ENCODE assay signal across 11 cellular contexts in genomic region chr16:87375426-87376135, GRCh38. TPM values are rescaled to one million over a fixed set of nuclear protein-coding genes. Genes with fewer than 3 reads are reported as not detected.
DNase-seq lines count a peak whose midpoint lies in the region; ATAC-seq and TF ChIP-seq lines count a peak whose summit lies in the region.
"Had no signal": no experiment of that assay in that cellular context is flagged by ENCODE, and none has a peak within 500 bp of the region (broad histone marks: within the 10 kb centered on the region; RNA-seq: fewer than 3 reads in every experiment).

No MANE protein-coding gene starts in this region.

- peaks cover 0 to 13% of the 10 kb centered on the region in 2 donors for H3K4me1 ChIP-seq in left lung
- peaks cover 79% of the 10 kb centered on the region for H3K4me1 ChIP-seq in vagina

- H3K27ac Mint-ChIP-seq in stimulated activated naive CD8-positive, alpha-beta T cell treated with anti-CD3 and anti-CD28 coated beads, Interleukin-15, Interleukin-2, amounts not matched to agents 100 ng/mL and 50 ng/mL, for 24 hours, result peak overlapping the region; percentile 13
- H3K27ac Mint-ChIP-seq in activated CD4-positive, alpha-beta memory T cell treated with anti-CD3 and anti-CD28 coated beads, Interleukin-2, amount 10 ng/mL, durations not matched to agents 7 days and 5 days, result no peak overlapping the region
- H3K27ac Mint-ChIP-seq: natural killer cell had no signal

- peak overlapping the region; percentile 7 to 8 for H3K27ac ChIP-seq in coronary artery
- no peak overlapping the region for H3K27ac ChIP-seq in left lung
- H3K27ac ChIP-seq in vagina, result peak overlapping the region; percentile 34

- no peak for ATAC-seq in stimulated activated naive CD8-positive, alpha-beta T cell treated with anti-CD3 and anti-CD28 coated beads, Interleukin-15, Interleukin-2, amounts not matched to agents 100 U/mL and 50 U/mL, for 24 hours
- ATAC-seq in left lung (peak; percentile 36), GM18517 (IDR thresholded peaks at IDR 0.05; ENCODE audit: unreplicated experiment) (no peak)
- ATAC-seq: natural killer cell had no signal

- H3K4me3 Mint-ChIP-seq in stimulated activated naive CD8-positive, alpha-beta T cell treated with anti-CD3 and anti-CD28 coated beads, Interleukin-15, Interleukin-2, amounts not matched to agents 100 ng/mL and 50 ng/mL, for 24 hours, result no peak overlapping the region
- H3K4me3 Mint-ChIP-seq in activated CD4-positive, alpha-beta memory T cell treated with anti-CD3 and anti-CD28 coated beads, Interleukin-2, amount 10 ng/mL, durations not matched to agents 7 days and 5 days, result no peak overlapping the region
- H3K4me3 Mint-ChIP-seq: natural killer cell had no signal

- intact Hi-C loops in left lung (cut with DNase I) (no loop called here), vagina (cut with DNase I) (no loop called here)

- no peaks in the 10 kb centered on the region for H3K27me3 Mint-ChIP-seq in stimulated activated naive CD8-positive, alpha-beta T cell treated with anti-CD3 and anti-CD28 coated beads, Interleukin-15, Interleukin-2, amounts not matched to agents 100 ng/mL and 50 ng/mL, for 24 hours
- no peaks in the 10 kb centered on the region for H3K27me3 Mint-ChIP-seq in activated CD4-positive, alpha-beta memory T cell treated with anti-CD3 and anti-CD28 coated beads, Interleukin-2, amount 10 ng/mL, durations not matched to agents 7 days and 5 days

- peak overlapping the region; percentile 2 for H3K4me3 ChIP-seq in coronary artery
- no peak overlapping the region for H3K4me3 ChIP-seq in left lung
- no peak overlapping the region for H3K4me3 ChIP-seq in vagina

- H3K27me3 ChIP-seq in left lung (no peaks in the 10 kb centered on the region), vagina (no peaks in the 10 kb centered on the region)

- peaks cover 28% of the 10 kb centered on the region for H3K36me3 Mint-ChIP-seq in stimulated activated naive CD8-positive, alpha-beta T cell treated with anti-CD3 and anti-CD28 coated beads, Interleukin-15, Interleukin-2, amounts not matched to agents 100 ng/mL and 50 ng/mL, for 24 hours (ENCODE audit: low read depth)
- peaks cover 8% of the 10 kb centered on the region for H3K36me3 Mint-ChIP-seq in activated CD4-positive, alpha-beta memory T cell treated with anti-CD3 and anti-CD28 coated beads, Interleukin-2, amount 10 ng/mL, durations not matched to agents 7 days and 5 days (ENCODE audit: low read depth)
- H3K36me3 Mint-ChIP-seq: natural killer cell had no signal

- POLR2A ChIA-PET in activated CD4-positive, alpha-beta memory T cell treated with anti-CD3 and anti-CD28 coated beads, Interleukin-2, amount 10 ng/mL, durations not matched to agents 7 days and 5 days (lab: Charles Lee), result interaction anchor here (2.2 kb wide), 1 partner anchor 8 kb away, joined by 8 read pairs; the partner anchor contains the start of gene FBXO31

- CTCF ChIA-PET in activated CD4-positive, alpha-beta memory T cell treated with anti-CD3 and anti-CD28 coated beads, Interleukin-2, amount 10 ng/mL, durations not matched to agents 7 days and 5 days (lab: Charles Lee), result no interaction called here

- TF ChIP-seq CTCF in coronary artery (IDR thresholded peaks at IDR 0.05) (no peak), left lung (IDR thresholded peaks at IDR 0.05) (no peak), vagina (IDR thresholded peaks at IDR 0.05) (no peak)

- H3K36me3 ChIP-seq in left lung (no peaks in the 10 kb centered on the region), vagina (no peaks in the 10 kb centered on the region)

- no peaks in the 10 kb centered on the region for H3K9me3 Mint-ChIP-seq in stimulated activated naive CD8-positive, alpha-beta T cell treated with anti-CD3 and anti-CD28 coated beads, Interleukin-15, Interleukin-2, amounts not matched to agents 100 ng/mL and 50 ng/mL, for 24 hours
- no peaks in the 10 kb centered on the region for H3K9me3 Mint-ChIP-seq in activated CD4-positive, alpha-beta memory T cell treated with anti-CD3 and anti-CD28 coated beads, Interleukin-2, amount 10 ng/mL, durations not matched to agents 7 days and 5 days
- H3K9me3 Mint-ChIP-seq: natural killer cell had no signal

- peaks cover 44% of the 10 kb centered on the region for H3K4me1 Mint-ChIP-seq in stimulated activated naive CD8-positive, alpha-beta T cell treated with anti-CD3 and anti-CD28 coated beads, Interleukin-15, Interleukin-2, amounts not matched to agents 100 ng/mL and 50 ng/mL, for 24 hours (ENCODE audit: low read depth)
- H3K4me1 Mint-ChIP-seq in activated CD4-positive, alpha-beta memory T cell treated with anti-CD3 and anti-CD28 coated beads, Interleukin-2, amount 10 ng/mL, durations not matched to agents 7 days and 5 days, result peaks cover 25% of the 10 kb centered on the region

- H3K9me3 ChIP-seq in left lung (no peaks in the 10 kb centered on the region), vagina (no peaks in the 10 kb centered on the region)

- TF ChIP-seq POLR2A in vagina (IDR thresholded peaks at IDR 0.05), result no peak

- DNase-seq in stimulated activated naive CD8-positive, alpha-beta T cell treated with anti-CD3 and anti-CD28 coated beads, Interleukin-15, Interleukin-2, amounts not matched to agents 100 U/mL and 50 U/mL, for 24 hours, result no peak
- no peak for DNase-seq in coronary artery (ENCODE audit: low spot score)
- peak in 1 of 2 donors; percentile 39 for DNase-seq in left lung
- no peak for DNase-seq in vagina (ENCODE audit: extremely low spot score in 2 of 2)
- DNase-seq in activated CD4-positive, alpha-beta memory T cell treated with anti-CD3 and anti-CD28 coated beads, Interleukin-2, amount 10 ng/mL, durations not matched to agents 7 days and 5 days, result no peak
- DNase-seq in activated effector memory CD4-positive, alpha-beta T cell treated with anti-CD3 and anti-CD28 coated beads, Interleukin-2, amount 50 U/mL, for 16 hours, result no peak
- DNase-seq: C1 segment of cervical spinal cord, natural killer cell, NCI-H1105 treated with DMSO at 0.1 percent for 48 hours had no signal

RNA-seq across cellular contexts. Expression of gene FBXO31, which starts 8.0 kb away (rescaled TPM):
- total RNA-seq in left lung (10 to 100 TPM; 21.0 to 21.9 TPM), vagina (93.3 TPM)
- 10 to 100 TPM; 28.8 to 29.0 TPM for total RNA-seq in activated CD4-positive, alpha-beta memory T cell treated with anti-CD3 and anti-CD28 coated beads, Interleukin-2, amount 10 ng/mL, durations not matched to agents 7 days and 5 days

RNA-seq across cellular contexts. Expression of gene MAP1LC3B, which starts 16.6 kb away (rescaled TPM):
- total RNA-seq in left lung (10 to 100 TPM; 68.2 to 75.9 TPM), vagina (44.9 TPM)
- total RNA-seq in activated CD4-positive, alpha-beta memory T cell treated with anti-CD3 and anti-CD28 coated beads, Interleukin-2, amount 10 ng/mL, durations not matched to agents 7 days and 5 days, result 10 to 100 TPM; 77.1 to 78.2 TPM

RNA-seq across cellular contexts. Expression of gene C16orf95, which starts 58.4 kb away (rescaled TPM):
- total RNA-seq in left lung (1 to 10 TPM; 2.3 to 6.7 TPM), vagina (1.5 TPM)
- 1 to 10 TPM; 8.6 to 9.6 TPM for total RNA-seq in activated CD4-positive, alpha-beta memory T cell treated with anti-CD3 and anti-CD28 coated beads, Interleukin-2, amount 10 ng/mL, durations not matched to agents 7 days and 5 days

Comparison
In these comparisons a context has a peak if more than half of its experiments do, and no peak if none do; other contexts are left out.
1. H3K27ac ChIP-seq: peak in coronary artery (2 of 2) and vagina (single experiment); none in left lung (0 of 2).